Comparison of ENCODE assay signal across 21 cellular contexts in the genomic region with DNA sequence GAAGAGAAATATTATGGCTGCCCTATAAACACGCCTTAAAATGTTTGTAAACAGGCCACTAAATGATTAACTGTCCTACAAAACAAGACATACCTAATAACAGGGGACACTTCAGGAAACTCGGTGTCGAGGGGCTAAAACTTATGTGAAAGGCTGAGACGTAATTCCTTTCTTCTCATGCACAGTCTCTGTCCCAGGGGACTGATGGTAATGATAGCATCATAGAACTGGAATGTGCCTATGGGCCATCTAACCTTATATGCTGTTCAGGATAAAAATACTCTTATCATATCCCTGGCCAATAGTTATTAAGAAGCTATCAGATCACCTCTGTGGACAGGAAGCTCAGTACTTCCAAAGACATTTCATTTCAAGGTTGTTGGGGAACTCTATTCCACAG.
"Had no signal": no experiment of that assay in that cellular context is flagged by ENCODE, and none has a peak within 500 bp of the region (broad histone marks: within the 10 kb centered on the region; RNA-seq: fewer than 3 reads in every experiment).

No MANE protein-coding gene starts in this region.

- H3K9me3 Mint-ChIP-seq: activated T-cell treated with anti-CD3 and anti-CD28 coated beads, Interleukin-2, amount 50 U/mL, for 72 hours; central memory CD8-positive, alpha-beta T cell; dendritic cell treated with granulocyte-macrophage colony-stimulating factor and Interleukin-4, amounts not matched to agents 40 ng/mL and 50 ng/mL, for 4 days; effector memory CD8-positive, alpha-beta T cell; T-cell had no signal

- H3K4me3 ChIP-seq: hepatocyte, transverse colon, vagina had no signal

- DNase-seq: activated CD4-positive, alpha-beta memory T cell treated with anti-CD3 and anti-CD28 coated beads for 36 hours; activated CD4-positive, alpha-beta T cell treated with anti-CD3 and anti-CD28 coated beads for 1 hour; activated gamma-delta T cell; activated T-cell treated with anti-CD3 and anti-CD28 coated beads, Interleukin-2, amount 50 U/mL, for 72 hours; effector memory CD8-positive, alpha-beta T cell; islet precursor cell; naive thymus-derived CD4-positive, alpha-beta T cell; posterior cingulate gyrus; retina; stimulated activated CD4-positive, alpha-beta T cell treated with anti-CD3 and anti-CD28 coated beads, Interleukin-2, amount 100 ng/mL, for 48 hours; stimulated activated naive B cell treated with anti-CD40 and anti-IgM and Interleukin-4, amounts not matched to agents 10 μg/mL and 1 μg/mL and 100 μg/mL, for 72 hours; T-cell; transverse colon had no signal

- H3K4me3 Mint-ChIP-seq: activated CD4-positive, alpha-beta memory T cell treated with anti-CD3 and anti-CD28 coated beads for 36 hours; activated T-cell treated with anti-CD3 and anti-CD28 coated beads, Interleukin-2, amount 50 U/mL, for 72 hours; brain; central memory CD8-positive, alpha-beta T cell; dendritic cell treated with granulocyte-macrophage colony-stimulating factor and Interleukin-4, amounts not matched to agents 40 ng/mL and 50 ng/mL, for 4 days; effector memory CD8-positive, alpha-beta T cell; naive thymus-derived CD4-positive, alpha-beta T cell; stimulated activated naive B cell treated with anti-CD40 and anti-IgM and Interleukin-4, amounts not matched to agents 10 μg/mL and 1 μg/mL and 100 μg/mL, for 72 hours; T-cell had no signal

- ATAC-seq: activated naive CD4-positive, alpha-beta T cell treated with anti-CD3 and anti-CD28 coated beads, Interleukin-2, amount 50 U/mL, for 72 hours; activated T-cell treated with anti-CD3 and anti-CD28 coated beads, Interleukin-2, amount 50 U/mL, for 72 hours; effector memory CD8-positive, alpha-beta T cell; left lobe of liver; naive thymus-derived CD4-positive, alpha-beta T cell; stimulated activated naive B cell treated with anti-CD40 and anti-IgM and Interleukin-4, amounts not matched to agents 10 μg/mL and 1 μg/mL and 100 μg/mL, for 72 hours; T-cell had no signal

- H3K27me3 Mint-ChIP-seq: brain had no signal

- H3K9me3 ChIP-seq: transverse colon, vagina had no signal

- H3K36me3 ChIP-seq: transverse colon, vagina had no signal

- H2AFZ ChIP-seq: hepatocyte had no signal

- H3K27me3 ChIP-seq: hepatocyte, transverse colon, vagina had no signal

- H3K27ac Mint-ChIP-seq: activated CD4-positive, alpha-beta memory T cell treated with anti-CD3 and anti-CD28 coated beads for 36 hours; activated naive CD4-positive, alpha-beta T cell treated with anti-CD3 and anti-CD28 coated beads, Interleukin-2, amount 50 U/mL, for 72 hours; activated T-cell treated with anti-CD3 and anti-CD28 coated beads, Interleukin-2, amount 50 U/mL, for 72 hours; brain; dendritic cell treated with granulocyte-macrophage colony-stimulating factor and Interleukin-4, amounts not matched to agents 40 ng/mL and 50 ng/mL, for 4 days; effector memory CD8-positive, alpha-beta T cell; naive thymus-derived CD4-positive, alpha-beta T cell; stimulated activated naive B cell treated with anti-CD40 and anti-IgM and Interleukin-4, amounts not matched to agents 10 μg/mL and 1 μg/mL and 100 μg/mL, for 72 hours; T-cell had no signal

- H3K4me2 ChIP-seq: hepatocyte had no signal

- H3K27ac ChIP-seq: hepatocyte, transverse colon, vagina, VCaP had no signal

- H3K36me3 Mint-ChIP-seq: activated CD4-positive, alpha-beta memory T cell treated with anti-CD3 and anti-CD28 coated beads for 36 hours; activated naive CD4-positive, alpha-beta T cell treated with anti-CD3 and anti-CD28 coated beads, Interleukin-2, amount 50 U/mL, for 72 hours; naive thymus-derived CD4-positive, alpha-beta T cell; T-cell had no signal

- H3K79me2 ChIP-seq: hepatocyte had no signal

- H3K4me1 Mint-ChIP-seq: central memory CD8-positive, alpha-beta T cell; stimulated activated naive B cell treated with anti-CD40 and anti-IgM and Interleukin-4, amounts not matched to agents 10 μg/mL and 1 μg/mL and 100 μg/mL, for 72 hours; T-cell had no signal
